ENCODE assay signal across 31 cellular contexts in the genomic region with DNA sequence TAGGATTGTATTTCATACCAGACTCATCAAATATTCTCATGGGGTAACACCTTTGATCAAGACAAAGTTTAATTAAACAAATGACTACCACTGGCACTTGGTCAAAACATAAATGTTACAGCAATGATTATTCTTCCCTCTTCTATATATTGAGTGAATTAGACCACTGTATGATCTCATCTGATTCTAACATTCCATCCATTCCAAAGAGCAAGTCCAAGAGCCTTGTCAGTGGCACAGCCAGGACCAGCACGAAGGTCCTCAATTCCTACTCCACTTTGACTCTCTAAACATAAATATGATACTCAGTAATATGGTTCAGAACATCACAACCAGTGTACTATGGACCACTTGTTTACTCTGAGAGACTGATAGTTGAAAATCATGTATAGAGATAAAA.
A peak's percentile ranks its signal among the peaks of the same experiment; 100 is the strongest.
DNase-seq lines count a peak whose midpoint lies in the region; ATAC-seq and TF ChIP-seq lines count a peak whose summit lies in the region.
"Had no signal": no experiment of that assay in that cellular context is flagged by ENCODE, and none has a peak within 500 bp of the region (broad histone marks: within the 10 kb centered on the region; RNA-seq: fewer than 3 reads in every experiment).

No MANE protein-coding gene starts in this region.

- no peak overlapping the region for H3K4me2 ChIP-seq in HCT116 (ENCODE audit: low read length)
- H3K4me2 ChIP-seq: KMS-11 had no signal

- H3K27ac Mint-ChIP-seq in osteocyte (ENCODE audit: unreplicated experiment) = peak overlapping the region; percentile 2
- H3K27ac Mint-ChIP-seq: activated CD4-positive, alpha-beta T cell treated with anti-CD3 and anti-CD28 coated beads, Interleukin-2, amount 10 ng/mL, durations not matched to agents 24 days and 14 days; activated naive CD8-positive, alpha-beta T cell; stimulated activated naive CD8-positive, alpha-beta T cell treated with anti-CD3 and anti-CD28 coated beads, Interleukin-15, Interleukin-2, amounts not matched to agents 100 ng/mL and 50 ng/mL, for 24 hours had no signal

- no peaks in the 10 kb centered on the region for H3K9me3 ChIP-seq in HCT116 (ENCODE audit: control insufficient read depth in 1 of 2, insufficient read depth in 1 of 2, low read depth in 1 of 2, low read length in 2 of 2)
- H3K9me3 ChIP-seq: colonic mucosa, left lung, right atrium auricular region, testis had no signal

- no peaks in the 10 kb centered on the region for H3K79me2 ChIP-seq in HCT116 (ENCODE audit: insufficient read depth, low read length)
- H3K79me2 ChIP-seq: parathyroid adenoma had no signal

- H3K27ac ChIP-seq in HCT116 (ENCODE audit: low read depth, low read length) = no peak overlapping the region
- H3K27ac ChIP-seq: cardiac muscle cell, colonic mucosa, KMS-11, left lung, parathyroid adenoma, right atrium auricular region, testis, WERI-Rb-1 had no signal

- no peaks in the 10 kb centered on the region for H3K9me3 Mint-ChIP-seq in osteocyte (ENCODE audit: unreplicated experiment)
- H3K9me3 Mint-ChIP-seq: activated CD4-positive, alpha-beta T cell treated with anti-CD3 and anti-CD28 coated beads, Interleukin-2, amount 10 ng/mL, durations not matched to agents 24 days and 14 days; neural crest cell had no signal

- POLR2A ChIA-PET in HCT116 (lab: Charles Lee) = no interaction called here

- RAD21 ChIA-PET in HCT116 (lab: Charles Lee; ENCODE audit: low non-redundant PET in 1 of 2, low total read pairs in 2 of 2, uncharacterized antibody in 2 of 2, unreplicated experiment in 2 of 2) = no interaction called here

- H3K4me1 ChIP-seq in HCT116 (ENCODE audit: control insufficient read depth in 1 of 2, insufficient read depth in 2 of 2, low read length in 2 of 2) = peaks cover 0 to 14% of the 10 kb centered on the region in 2 experiments; a peak in 1 of 4 replicates
- H3K4me1 ChIP-seq: colonic mucosa, left lung, parathyroid adenoma, right atrium auricular region, testis had no signal

- no peaks in the 10 kb centered on the region for H3K9me2 ChIP-seq in HCT116 (ENCODE audit: insufficient read depth)

- no peaks in the 10 kb centered on the region for H3K36me3 ChIP-seq in HCT116 (ENCODE audit: control insufficient read depth in 1 of 2, insufficient read depth in 2 of 2, low read length in 2 of 2)
- H3K36me3 ChIP-seq: cardiac muscle cell, colonic mucosa, left lung, right atrium auricular region, WERI-Rb-1 had no signal

- BruUV-seq in HCT116 (replicated peaks; lab: Mats Ljungman, UMichigan) = no TSS peak

- H3K4me3 Mint-ChIP-seq in osteocyte (ENCODE audit: unreplicated experiment) = no peak overlapping the region
- H3K4me3 Mint-ChIP-seq: activated CD4-positive, alpha-beta T cell treated with anti-CD3 and anti-CD28 coated beads, Interleukin-2, amount 10 ng/mL, durations not matched to agents 24 days and 14 days; activated naive CD8-positive, alpha-beta T cell; neural crest cell; stimulated activated naive CD8-positive, alpha-beta T cell treated with anti-CD3 and anti-CD28 coated beads, Interleukin-15, Interleukin-2, amounts not matched to agents 100 ng/mL and 50 ng/mL, for 24 hours had no signal

- CTCF ChIA-PET in HCT116 (lab: Charles Lee) = no interaction called here

- no peak for TF ChIP-seq POLR2A in HCT116 (IDR thresholded peaks at IDR 0.05; ENCODE audit: borderline replicate concordance, extremely low read depth, insufficient read depth, insufficient read length)

- no peak overlapping the region for H3K4me3 ChIP-seq in AG10803 (ENCODE audit: low read length)
- no peak overlapping the region for H3K4me3 ChIP-seq in HCT116 (replicated peaks in 1 of 2; ENCODE audit: low read depth in 1 of 2, low read length in 2 of 2)
- H3K4me3 ChIP-seq: cardiac muscle cell, colonic mucosa, left lung, right atrium auricular region, testis had no signal

- TF ChIP-seq RAD21 in HCT116 (IDR thresholded peaks at IDR 0.05; ENCODE audit: low read depth) = no peak

- intact Hi-C loops in HCT116 (cut with micrococcal nuclease) = no loop called here

- no peaks in the 10 kb centered on the region for H4K20me1 ChIP-seq in HCT116 (ENCODE audit: insufficient read depth)

- peak; percentile 57; the same call in 1 of the 2 replicates for ATAC-seq in HCT116
- no peak for ATAC-seq in GM21786 (IDR thresholded peaks at IDR 0.05; ENCODE audit: unreplicated experiment)
- ATAC-seq: left lung had no signal

- no peaks in the 10 kb centered on the region for H3K27me3 ChIP-seq in HCT116 (ENCODE audit: insufficient read depth, low read length)
- H3K27me3 ChIP-seq: cardiac muscle cell, colonic mucosa, left lung, right atrium auricular region, testis had no signal

- no peak for TF ChIP-seq CTCF in AG10803 (conservative IDR thresholded peaks at IDR 0.05; ENCODE audit: low read length)
- TF ChIP-seq CTCF in HCT116 (IDR thresholded peaks at IDR 0.05 in 2 of 3, conservative IDR thresholded peaks at IDR 0.05 in 1 of 3; ENCODE audit: borderline replicate concordance in 1 of 3, insufficient read depth in 1 of 3, low read depth in 2 of 3, low read length in 2 of 3) = no peak
- no peak for TF ChIP-seq CTCF in osteocyte (IDR thresholded peaks at IDR 0.05)

- no peak overlapping the region for H3K9ac ChIP-seq in HCT116 (ENCODE audit: low read length)
- H3K9ac ChIP-seq: KMS-11, parathyroid adenoma had no signal

- no peaks in the 10 kb centered on the region for H3K36me3 Mint-ChIP-seq in osteocyte (ENCODE audit: unreplicated experiment)
- H3K36me3 Mint-ChIP-seq: activated naive CD8-positive, alpha-beta T cell had no signal

- DNase-seq in AG10803 (ENCODE audit: low read depth) (peak; percentile 15), HCT116 (ENCODE audit: low read depth, low spot score) (no peak), astrocyte of the hippocampus (ENCODE audit: low read depth, low spot score) (peak; percentile 59), osteocyte (ENCODE audit: extremely low spot score, unreplicated experiment) (peak; percentile 5), iPS-NIHi7 (ENCODE audit: extremely low spot score) (no peak), NCI-H510A (lab: John Stamatoyannopoulos, UW) (no peak)
- DNase-seq: activated CD4-positive, alpha-beta T cell treated with anti-CD3 and anti-CD28 coated beads, Interleukin-2, amount 10 ng/mL, durations not matched to agents 24 days and 14 days; anterior cingulate cortex; colonic mucosa; DMS79; effector CD8-positive, alpha-beta T cell; left lung; mesenchymal stem cell; MM.1S; NCI-H1105 treated with DMSO at 0.1 percent for 48 hours; NCI-H187 treated with DMSO at 0.1 percent for 48 hours; NCI-H69; SHP77; stimulated activated CD4-positive, alpha-beta T cell treated with anti-CD3 and anti-CD28 coated beads, Interleukin-1b, Interleukin-23, amount 100 ng/mL, for 48 hours; SW 1271; T-helper 9 cell; testis; WERI-Rb-1 had no signal

- no peaks in the 10 kb centered on the region for H3K27me3 Mint-ChIP-seq in osteocyte (ENCODE audit: unreplicated experiment)

- H3K4me1 Mint-ChIP-seq in osteocyte (ENCODE audit: unreplicated experiment) = peaks cover 6% of the 10 kb centered on the region
- H3K4me1 Mint-ChIP-seq: activated CD4-positive, alpha-beta T cell treated with anti-CD3 and anti-CD28 coated beads, Interleukin-2, amount 10 ng/mL, durations not matched to agents 24 days and 14 days had no signal

- H2AFZ ChIP-seq in HCT116 (ENCODE audit: low read depth, low read length, poor library complexity, severe bottlenecking) = no peak overlapping the region
- H2AFZ ChIP-seq: parathyroid adenoma had no signal

TF ChIP-seq in HCT116, 20 proteins besides CTCF, POLR2A, EP300 and RAD21:
- no peak for TF ChIP-seq ATF3 (IDR thresholded peaks at IDR 0.05)
- TF ChIP-seq TCF7L2 (IDR thresholded peaks at IDR 0.05; ENCODE audit: borderline replicate concordance, extremely low read depth, insufficient read depth, insufficient read length) = no peak
- no peak for TF ChIP-seq ELF1 (IDR thresholded peaks at IDR 0.05; ENCODE audit: borderline replicate concordance, low read depth)
- peak; percentile 23; the same call in 1 of the 2 replicates for TF ChIP-seq JUND (IDR thresholded peaks at IDR 0.05)
- no peak for TF ChIP-seq SIN3A (IDR thresholded peaks at IDR 0.05; ENCODE audit: low read depth)
- no peak for TF ChIP-seq FOSL1 (IDR thresholded peaks at IDR 0.05; ENCODE audit: low read depth)

Comparison
In these comparisons a context has a peak if more than half of its experiments do, and no peak if none do; other contexts are left out.
1. DNase-seq: peak in AG10803 (single experiment), astrocyte of the hippocampus (single experiment) and osteocyte (single experiment); none in HCT116 (single experiment), iPS-NIHi7 (single experiment) and NCI-H510A (single experiment).